In genomic region chr12:124297389-124297788, GRCh38 we compare ENCODE assay signal across 21 cellular contexts. TPM values are rescaled to one million over a fixed set of nuclear protein-coding genes. Genes with fewer than 3 reads are reported as not detected.
DNase-seq lines count a peak whose midpoint lies in the region; ATAC-seq, FAIRE-seq and TF ChIP-seq lines count a peak whose summit lies in the region.
"Had no signal": no experiment of that assay in that cellular context is flagged by ENCODE, and none has a peak within 500 bp of the region (broad histone marks: within the 10 kb centered on the region; RNA-seq: fewer than 3 reads in every experiment).

No MANE protein-coding gene starts in this region.

- TF ChIP-seq CTCF in HepG2 (CRISPR knock-in tag; IDR thresholded peaks at IDR 0.05), result no peak
- no peak for TF ChIP-seq CTCF in right lobe of liver (IDR thresholded peaks at IDR 0.05)
- TF ChIP-seq CTCF in hepatocyte (IDR thresholded peaks at IDR 0.05; ENCODE audit: poor library complexity), result no peak
- no peak for TF ChIP-seq CTCF in osteoblast (IDR thresholded peaks at IDR 0.05; ENCODE audit: extremely low read depth, low read depth, low read length)
- no peak for TF ChIP-seq CTCF in transverse colon (IDR thresholded peaks at IDR 0.05)

- H3K4me3 ChIP-seq in HepG2 (replicated peaks in 1 of 3; ENCODE audit: insufficient read depth in 1 of 3, low read depth in 2 of 3, low read length in 3 of 3) (no peak overlapping the region), right lobe of liver (no peak overlapping the region), hepatocyte (peak overlapping the region; percentile 79), osteoblast (ENCODE audit: insufficient read depth, low read length) (no peak overlapping the region), transverse colon (peak overlapping the region in 2 of 4 donors; percentile 53 to 69)

- intact Hi-C loops in HepG2 (cut with micrococcal nuclease; ENCODE audit: unreplicated experiment), result no loop called here
- intact Hi-C loops in right lobe of liver (cut with DNase I), result no loop called here
- intact Hi-C loops in transverse colon (cut with DNase I; ENCODE audit: low total_unique reads), result no loop called here
- intact Hi-C loops in activated naive CD4-positive, alpha-beta T cell treated with anti-CD3 and anti-CD28 coated beads for 36 hours (cut with micrococcal nuclease), result no loop called here

- H3K9me3 ChIP-seq in HepG2 (ENCODE audit: low read length), result no peaks in the 10 kb centered on the region
- H3K9me3 ChIP-seq in right lobe of liver, result no peaks in the 10 kb centered on the region
- no peaks in the 10 kb centered on the region for H3K9me3 ChIP-seq in hepatocyte (ENCODE audit: low read depth)
- no peaks in the 10 kb centered on the region for H3K9me3 ChIP-seq in osteoblast (ENCODE audit: low read depth, low read length)
- H3K9me3 ChIP-seq in transverse colon, result no peaks in the 10 kb centered on the region
- H3K9me3 ChIP-seq: BE2C had no signal

- H3K27ac ChIP-seq in HepG2 (ENCODE audit: extremely low read length, insufficient read depth, low read length), result no peak overlapping the region
- H3K27ac ChIP-seq in right lobe of liver, result no peak overlapping the region
- peak overlapping the region; percentile 87 for H3K27ac ChIP-seq in hepatocyte
- H3K27ac ChIP-seq in osteoblast (ENCODE audit: low read depth, low read length), result no peak overlapping the region
- H3K27ac ChIP-seq in transverse colon, result peak overlapping the region; percentile 77 to 87 (median 82)

- DNase-seq in HepG2 (ENCODE audit: low spot score), result no peak
- DNase-seq in right lobe of liver, result no peak
- DNase-seq in hepatocyte (ENCODE audit: low spot score), result no peak
- DNase-seq in osteoblast (ENCODE audit: insufficient read length, low spot score, missing footprints), result peak; percentile 70
- no peak for DNase-seq in transverse colon
- DNase-seq in activated naive CD4-positive, alpha-beta T cell treated with anti-CD3 and anti-CD28 coated beads for 36 hours, result no peak
- DNase-seq: 8988T; BE2C; Calu3; CD4-positive, alpha-beta T cell; DMS53; HCEC 1CT; KBM-7; NCI-H1436; NCI-H2029; NCI-H2171 treated with DMSO at 0.1 percent for 48 hours; NCI-H82; PC-3 had no signal

- H3K79me2 ChIP-seq in HepG2 (ENCODE audit: insufficient read depth, low read length), result no peaks in the 10 kb centered on the region
- peaks cover 61% of the 10 kb centered on the region for H3K79me2 ChIP-seq in hepatocyte
- no peaks in the 10 kb centered on the region for H3K79me2 ChIP-seq in osteoblast (ENCODE audit: insufficient read depth, low read length)

- H2AFZ ChIP-seq in HepG2 (ENCODE audit: low read length), result no peak overlapping the region
- no peak overlapping the region for H2AFZ ChIP-seq in hepatocyte
- H2AFZ ChIP-seq in osteoblast (ENCODE audit: low read length), result no peak overlapping the region

- peaks cover 19% of the 10 kb centered on the region for H3K4me1 ChIP-seq in HepG2 (ENCODE audit: insufficient read depth, low read length)
- peaks cover 0 to 5% (median 0%) of the 10 kb centered on the region in 4 donors for H3K4me1 ChIP-seq in right lobe of liver
- peaks cover 27% of the 10 kb centered on the region for H3K4me1 ChIP-seq in hepatocyte (ENCODE audit: insufficient read depth)
- no peaks in the 10 kb centered on the region for H3K4me1 ChIP-seq in osteoblast (ENCODE audit: insufficient read depth, low read length)
- peaks cover 4 to 38% (median 18%) of the 10 kb centered on the region in 4 donors for H3K4me1 ChIP-seq in transverse colon

- no peak for ATAC-seq in HepG2
- ATAC-seq in right lobe of liver, result no peak
- ATAC-seq in HG02870 (IDR thresholded peaks at IDR 0.05; ENCODE audit: unreplicated experiment), result no peak
- ATAC-seq in HG02571 (IDR thresholded peaks at IDR 0.05; ENCODE audit: unreplicated experiment), result no peak
- ATAC-seq: PC-3 had no signal

- H3K4me1 Mint-ChIP-seq in activated naive CD4-positive, alpha-beta T cell treated with anti-CD3 and anti-CD28 coated beads for 36 hours (ENCODE audit: low read depth), result no peaks in the 10 kb centered on the region

- no peak for TF ChIP-seq RAD21 in HepG2 (CRISPR knock-in tag; IDR thresholded peaks at IDR 0.05)

- TF ChIP-seq EP300 in HepG2 (IDR thresholded peaks at IDR 0.05; ENCODE audit: low read depth in 2 of 2, low read length in 2 of 2) (no peak), HepG2 (CRISPR knock-in tag; IDR thresholded peaks at IDR 0.05; ENCODE audit: borderline replicate concordance) (no peak), transverse colon (IDR thresholded peaks at IDR 0.05; ENCODE audit: low read depth) (no peak)

- H3K4me2 ChIP-seq in HepG2 (ENCODE audit: low read depth, low read length) (no peak overlapping the region), hepatocyte (peak overlapping the region; percentile 86), osteoblast (ENCODE audit: insufficient read depth, low read length) (no peak overlapping the region)

- TF ChIP-seq POLR2A in HepG2 (IDR thresholded peaks at IDR 0.05; ENCODE audit: insufficient read depth in 1 of 2, low read depth in 2 of 2, low read length in 2 of 2) (no peak), right lobe of liver (IDR thresholded peaks at IDR 0.05) (no peak), transverse colon (IDR thresholded peaks at IDR 0.05) (no peak)

- no peak for FAIRE-seq in HepG2 (lab: Jason Lieb, UNC)

- H3K27me3 Mint-ChIP-seq in activated naive CD4-positive, alpha-beta T cell treated with anti-CD3 and anti-CD28 coated beads for 36 hours (ENCODE audit: low read depth), result peaks cover 26% of the 10 kb centered on the region

- H3K27me3 ChIP-seq in HepG2 (ENCODE audit: control insufficient read depth in 1 of 2, insufficient read depth in 2 of 2, low read length in 2 of 2), result peaks cover 5 to 30% of the 10 kb centered on the region in 2 experiments; a peak in 3 of 5 replicates
- H3K27me3 ChIP-seq in right lobe of liver, result peaks cover 0 to 4% of the 10 kb centered on the region in 2 donors
- H3K27me3 ChIP-seq in hepatocyte, result no peaks in the 10 kb centered on the region
- H3K27me3 ChIP-seq in osteoblast (ENCODE audit: insufficient read depth, low read length), result peaks cover 29% of the 10 kb centered on the region
- peaks cover 20% of the 10 kb centered on the region for H3K27me3 ChIP-seq in transverse colon

- POLR2A ChIA-PET in HepG2 (lab: Yijun Ruan, JAX), result no interaction called here

- CTCF ChIA-PET in HepG2 (lab: Yijun Ruan, JAX; ENCODE audit: low intra/inter-chr PET ratio, low total read pairs), result no interaction called here
- CTCF ChIA-PET in activated naive CD4-positive, alpha-beta T cell treated with anti-CD3 and anti-CD28 coated beads for 36 hours (lab: Charles Lee), result no interaction called here

- WGBS in HepG2 (ENCODE audit: low lambda C conversion rate), result 64% methylated on average over 4 of the region's 4 CpGs
- 70% methylated on average over 4 of the region's 4 CpGs for WGBS in right lobe of liver (ENCODE audit: insufficient coverage, low coverage, low lambda C conversion rate, missing lambda C conversion rate)
- 92% methylated on average over 4 of the region's 4 CpGs for WGBS in hepatocyte (ENCODE audit: low lambda C conversion rate, missing lambda C conversion rate)
- WGBS in transverse colon (ENCODE audit: low coverage in 1 of 2), 2 donors, result 76 to 78% methylated on average over 3 to 4 of the region's 4 CpGs

- H3K4me3 Mint-ChIP-seq in activated naive CD4-positive, alpha-beta T cell treated with anti-CD3 and anti-CD28 coated beads for 36 hours, result no peak overlapping the region
- H3K4me3 Mint-ChIP-seq: CD4-positive, alpha-beta T cell had no signal

- H3K9me2 ChIP-seq in hepatocyte (replicated peaks; ENCODE audit: insufficient read depth), result no peaks in the 10 kb centered on the region

- no peaks in the 10 kb centered on the region for H3K9me3 Mint-ChIP-seq in activated naive CD4-positive, alpha-beta T cell treated with anti-CD3 and anti-CD28 coated beads for 36 hours
- H3K9me3 Mint-ChIP-seq: CD4-positive, alpha-beta T cell had no signal

- no peak overlapping the region for H3K27ac Mint-ChIP-seq in activated naive CD4-positive, alpha-beta T cell treated with anti-CD3 and anti-CD28 coated beads for 36 hours
- H3K27ac Mint-ChIP-seq: CD4-positive, alpha-beta T cell had no signal

- no TSS peak for BruUV-seq in HepG2 (replicated peaks; lab: Mats Ljungman, UMichigan)

- H3K9ac ChIP-seq in HepG2 (ENCODE audit: insufficient read depth, low read depth, low read length), result no peak overlapping the region

- in situ Hi-C loops in HepG2 (cut with HindIII; ENCODE audit: extremely low pct_ligation_motif_present, low pct_unique_long_range_greater_than_20kb) (no loop called here), transverse colon (cut with MboI; ENCODE audit: low pct_ligation_motif_present in 1 of 4, low pct_unique_long_range_greater_than_20kb in 1 of 4, low sequenced_read_pairs in 3 of 4) (no loop called here)

- H4K20me1 ChIP-seq in HepG2 (ENCODE audit: insufficient read depth, low read length), result no peaks in the 10 kb centered on the region; the same call in 1 of the 2 replicates
- H4K20me1 ChIP-seq in hepatocyte (ENCODE audit: insufficient read depth, poor library complexity, severe bottlenecking), result peaks cover 35% of the 10 kb centered on the region
- peaks cover 5% of the 10 kb centered on the region for H4K20me1 ChIP-seq in osteoblast (ENCODE audit: insufficient read depth, low read length)

- H3K36me3 Mint-ChIP-seq in activated naive CD4-positive, alpha-beta T cell treated with anti-CD3 and anti-CD28 coated beads for 36 hours (ENCODE audit: low read depth), result no peaks in the 10 kb centered on the region

- no peaks in the 10 kb centered on the region for H3K36me3 ChIP-seq in HepG2 (replicated peaks in 1 of 2; ENCODE audit: control insufficient read depth in 1 of 2, insufficient read depth in 2 of 2, low read length in 2 of 2)
- no peaks in the 10 kb centered on the region for H3K36me3 ChIP-seq in right lobe of liver
- no peaks in the 10 kb centered on the region for H3K36me3 ChIP-seq in hepatocyte (replicated peaks; ENCODE audit: insufficient read depth, low read depth)
- no peaks in the 10 kb centered on the region for H3K36me3 ChIP-seq in osteoblast (ENCODE audit: insufficient read depth, low read length)
- H3K36me3 ChIP-seq in transverse colon, result no peaks in the 10 kb centered on the region
- H3K36me3 ChIP-seq: BE2C had no signal

RNA-seq across cellular contexts. Expression of gene RFLNA, which starts 2.5 kb away (rescaled TPM):
- total RNA-seq in HepG2 (2016; rRNA removed; fragmentation: Illumina TruSeq; extraction: Trizol), result not detected in 2 replicates
- not detected in 2 replicates for total RNA-seq in HepG2 (2016; cell fraction: cytosol; rRNA removed; fragmentation: Illumina TruSeq; extraction: Trizol; ENCODE audit: low read depth)
- not detected in 2 replicates for total RNA-seq in HepG2 (2016; cell fraction: insoluble cytoplasmic fraction; rRNA removed; fragmentation: Illumina TruSeq; extraction: Trizol)
- not detected in 2 replicates for total RNA-seq in HepG2 (2016; cell fraction: membrane; rRNA removed; fragmentation: Illumina TruSeq; extraction: Trizol)
- not detected in 2 replicates for total RNA-seq in HepG2 (2016; cell fraction: nucleus; rRNA removed; fragmentation: Illumina TruSeq; extraction: Trizol)
- not detected in 2 replicates for polyA plus RNA-seq in HepG2 (2011; rRNA removed)
- polyA plus RNA-seq in HepG2 (2011; cell fraction: cytosol; rRNA removed), result not detected in 2 replicates
- not detected in 2 replicates for polyA plus RNA-seq in HepG2 (2011; cell fraction: nucleus; rRNA removed)
- not detected in 2 replicates for polyA plus RNA-seq in HepG2 (2012)
- polyA plus RNA-seq in HepG2 (2016; cell fraction: cytosol; fragmentation: Illumina TruSeq; extraction: Trizol; ENCODE audit: low read depth), result not detected in 2 replicates
- polyA plus RNA-seq in HepG2 (2016; cell fraction: insoluble cytoplasmic fraction; fragmentation: Illumina TruSeq; extraction: Trizol; ENCODE audit: low read depth), result not detected in 2 replicates
- not detected in 2 replicates for polyA plus RNA-seq in HepG2 (2016; cell fraction: membrane; fragmentation: Illumina TruSeq; extraction: Trizol; ENCODE audit: low read depth)
- polyA plus RNA-seq in HepG2 (2016; cell fraction: nucleus; fragmentation: Illumina TruSeq; extraction: Trizol; ENCODE audit: insufficient read depth, low read depth), result not detected in 2 replicates
- polyA minus RNA-seq in HepG2 (2011; rRNA and poly(A)+ RNA removed; ENCODE audit: low replicate concordance), result not detected in 2 replicates
- polyA minus RNA-seq in HepG2 (2011; cell fraction: cytosol; rRNA and poly(A)+ RNA removed), result not detected in 2 replicates
- polyA minus RNA-seq in HepG2 (2011; cell fraction: nucleus; rRNA and poly(A)+ RNA removed), result not detected in 2 replicates
- total RNA-seq in right lobe of liver, result under 1 TPM in 2 of 6 experiments, not detected in 4; 0.12 to 0.31 TPM
- total RNA-seq in hepatocyte, result 57.8 and 62.8 TPM in 2 replicates
- 54.1 and 67.8 TPM in 2 replicates for polyA plus RNA-seq in hepatocyte
- total RNA-seq in osteoblast, result 15.9 and 16.2 TPM in 2 replicates
- 10 to 100 TPM; 19.1 to 53.8 (median 30.7) TPM for total RNA-seq in transverse colon
- not detected for total RNA-seq in activated naive CD4-positive, alpha-beta T cell treated with anti-CD3 and anti-CD28 coated beads for 36 hours
- total RNA-seq: Calu3; CD4-positive, alpha-beta T cell; NCI-H460; PC-3 had no signal

Comparison
In these comparisons a context has a peak if more than half of its experiments do, and no peak if none do; other contexts are left out.
1. H3K27ac ChIP-seq: peak in hepatocyte (single experiment) and transverse colon (4 of 4); none in HepG2 (single experiment), right lobe of liver (0 of 3) and osteoblast (single experiment).
2. RNA of gene RFLNA, which starts 2.5 kb away (total RNA-seq): 57.8 to 62.8 TPM in hepatocyte, 19.1 to 53.8 TPM in transverse colon and 15.9 to 16.2 TPM in osteoblast; not detected in activated naive CD4-positive, alpha-beta T cell treated with anti-CD3 and anti-CD28 coated beads for 36 hours, 0.12 to 0.31 TPM in right lobe of liver and not detected in HepG2; every median in the first group is over 10 times any median in the second.